ENCODE assay signal across 1 cellular context in genomic region chr2:189483571-189484415, GRCh38.
A peak's percentile ranks its signal among the peaks of the same experiment; 100 is the strongest.
TF ChIP-seq lines count a peak whose summit lies in the region.

No MANE protein-coding gene starts in this region.

TF ChIP-seq in K562, 482 proteins besides CTCF, POLR2A, EP300 and RAD21:
- TF ChIP-seq ZBTB7A (IDR thresholded peaks at IDR 0.05; ENCODE audit: borderline replicate concordance, control insufficient read depth, low read depth, low read length) (peak; percentile 44; the same call in 1 of the 2 replicates), PHB (CRISPR knock-in tag; IDR thresholded peaks at IDR 0.05) (no peak), DDX20 (tag; IDR thresholded peaks at IDR 0.05; ENCODE audit: low read depth) (no peak)
